Comparison of ENCODE assay signal across 12 cellular contexts in genomic region chr6:148566664-148567350, GRCh38.
A peak's percentile ranks its signal among the peaks of the same experiment; 100 is the strongest.
DNase-seq lines count a peak whose midpoint lies in the region; ATAC-seq and TF ChIP-seq lines count a peak whose summit lies in the region.
"Had no signal": no experiment of that assay in that cellular context is flagged by ENCODE, and none has a peak within 500 bp of the region (broad histone marks: within the 10 kb centered on the region; RNA-seq: fewer than 3 reads in every experiment).

No MANE protein-coding gene starts in this region.

- peaks cover 15% of the 10 kb centered on the region for H3K4me1 Mint-ChIP-seq in activated T-cell treated with anti-CD3 and anti-CD28 coated beads, Interleukin-2, amount 50 U/mL, for 4 hours (ENCODE audit: low read depth)
- H3K4me1 Mint-ChIP-seq in activated naive CD8-positive, alpha-beta T cell treated with anti-CD3 and anti-CD28 coated beads for 36 hours = peaks cover 9% of the 10 kb centered on the region
- H3K4me1 Mint-ChIP-seq in stimulated activated naive B cell treated with anti-CD40 and anti-IgM and Interleukin-4, amounts not matched to agents 10 μg/mL and 1 μg/mL and 100 μg/mL, for 72 hours = peaks cover 8 to 21% of the 10 kb centered on the region in 2 donors

- TF ChIP-seq POLR2A in adrenal gland (IDR thresholded peaks at IDR 0.05) = no peak

- peak; percentile 23 to 63 for ATAC-seq in activated T-cell treated with anti-CD3 and anti-CD28 coated beads, Interleukin-2, amount 50 U/mL, for 4 hours
- ATAC-seq in HG02642 (IDR thresholded peaks at IDR 0.05; ENCODE audit: poor library complexity, unreplicated experiment) = peak; percentile 48
- peak; percentile 77 to 78 for ATAC-seq in stimulated activated naive B cell treated with anti-CD40 and anti-IgM and Interleukin-4, amounts not matched to agents 10 μg/mL and 1 μg/mL and 100 μg/mL, for 72 hours (replicated peaks)
- ATAC-seq: body of pancreas had no signal

- no peaks in the 10 kb centered on the region for H3K36me3 ChIP-seq in adrenal gland (replicated peaks in 1 of 2)
- H3K36me3 ChIP-seq: esophagus squamous epithelium, ovary had no signal

- H3K27me3 ChIP-seq in adrenal gland = no peaks in the 10 kb centered on the region
- H3K27me3 ChIP-seq: body of pancreas, ovary had no signal

- H3K4me1 ChIP-seq in adrenal gland (replicated peaks in 1 of 2) = no peaks in the 10 kb centered on the region
- H3K4me1 ChIP-seq: body of pancreas had no signal

- no peak overlapping the region for H3K27ac ChIP-seq in adrenal gland
- H3K27ac ChIP-seq: body of pancreas, esophagus squamous epithelium, ovary had no signal

- no peak for DNase-seq in activated T-cell treated with anti-CD3 and anti-CD28 coated beads, Interleukin-2, amount 50 U/mL, for 4 hours
- DNase-seq in activated T-cell treated with anti-CD3 and anti-CD28 coated beads, Interleukin-2, amount 50 U/mL, for 1 hour = no peak
- no peak for DNase-seq in activated naive CD8-positive, alpha-beta T cell treated with anti-CD3 and anti-CD28 coated beads for 36 hours
- no peak for DNase-seq in stimulated activated naive B cell treated with anti-CD40 and anti-IgM and Interleukin-4, amounts not matched to agents 10 μg/mL and 1 μg/mL and 100 μg/mL, for 72 hours
- DNase-seq in NCI-H1694 (lab: John Stamatoyannopoulos, UW) = no peak
- DNase-seq in adrenal gland = no peak
- DNase-seq in kidney tubule cell (ENCODE audit: low spot score) = no peak
- DNase-seq: esophagus squamous epithelium, NCI-H1436, ovary had no signal

- H3K27ac Mint-ChIP-seq in activated naive CD8-positive, alpha-beta T cell treated with anti-CD3 and anti-CD28 coated beads for 36 hours = peak overlapping the region; percentile 26
- peak overlapping the region; percentile 59 for H3K27ac Mint-ChIP-seq in stimulated activated naive B cell treated with anti-CD40 and anti-IgM and Interleukin-4, amounts not matched to agents 10 μg/mL and 1 μg/mL and 100 μg/mL, for 72 hours

- no peaks in the 10 kb centered on the region for H3K9me3 ChIP-seq in adrenal gland (replicated peaks in 1 of 3)
- H3K9me3 ChIP-seq: body of pancreas, esophagus squamous epithelium, ovary had no signal

- no peak for TF ChIP-seq CTCF in adrenal gland (IDR thresholded peaks at IDR 0.05)

- H3K9me3 Mint-ChIP-seq in activated T-cell treated with anti-CD3 and anti-CD28 coated beads, Interleukin-2, amount 50 U/mL, for 4 hours = no peaks in the 10 kb centered on the region
- H3K9me3 Mint-ChIP-seq in activated naive CD8-positive, alpha-beta T cell treated with anti-CD3 and anti-CD28 coated beads for 36 hours = no peaks in the 10 kb centered on the region
- H3K9me3 Mint-ChIP-seq in stimulated activated naive B cell treated with anti-CD40 and anti-IgM and Interleukin-4, amounts not matched to agents 10 μg/mL and 1 μg/mL and 100 μg/mL, for 72 hours = no peaks in the 10 kb centered on the region

- intact Hi-C loops in adrenal gland (cut with DNase I) = no loop called here

- H3K36me3 Mint-ChIP-seq in activated T-cell treated with anti-CD3 and anti-CD28 coated beads, Interleukin-2, amount 50 U/mL, for 4 hours (ENCODE audit: insufficient read depth) = no peaks in the 10 kb centered on the region
- no peaks in the 10 kb centered on the region for H3K36me3 Mint-ChIP-seq in activated naive CD8-positive, alpha-beta T cell treated with anti-CD3 and anti-CD28 coated beads for 36 hours
- no peaks in the 10 kb centered on the region for H3K36me3 Mint-ChIP-seq in stimulated activated naive B cell treated with anti-CD40 and anti-IgM and Interleukin-4, amounts not matched to agents 10 μg/mL and 1 μg/mL and 100 μg/mL, for 72 hours

- H3K27me3 Mint-ChIP-seq in activated T-cell treated with anti-CD3 and anti-CD28 coated beads, Interleukin-2, amount 50 U/mL, for 4 hours (ENCODE audit: low read depth) = peaks cover 27% of the 10 kb centered on the region
- peaks cover 35% of the 10 kb centered on the region for H3K27me3 Mint-ChIP-seq in activated naive CD8-positive, alpha-beta T cell treated with anti-CD3 and anti-CD28 coated beads for 36 hours
- H3K27me3 Mint-ChIP-seq in stimulated activated naive B cell treated with anti-CD40 and anti-IgM and Interleukin-4, amounts not matched to agents 10 μg/mL and 1 μg/mL and 100 μg/mL, for 72 hours = peaks cover 17 to 21% of the 10 kb centered on the region in 2 donors

- 69 to 75% (median 72%) methylated on average over 3 of the region's 3 CpGs for WGBS in adrenal gland, 4 donors

- H3K4me3 Mint-ChIP-seq in activated T-cell treated with anti-CD3 and anti-CD28 coated beads, Interleukin-2, amount 50 U/mL, for 4 hours = no peak overlapping the region
- no peak overlapping the region for H3K4me3 Mint-ChIP-seq in activated naive CD8-positive, alpha-beta T cell treated with anti-CD3 and anti-CD28 coated beads for 36 hours
- H3K4me3 Mint-ChIP-seq in stimulated activated naive B cell treated with anti-CD40 and anti-IgM and Interleukin-4, amounts not matched to agents 10 μg/mL and 1 μg/mL and 100 μg/mL, for 72 hours = no peak overlapping the region

- no peak overlapping the region for H3K4me3 ChIP-seq in adrenal gland
- H3K4me3 ChIP-seq: body of pancreas, esophagus squamous epithelium, ovary had no signal
